8 cellular contexts compared by ENCODE assay signal in the genomic region with DNA sequence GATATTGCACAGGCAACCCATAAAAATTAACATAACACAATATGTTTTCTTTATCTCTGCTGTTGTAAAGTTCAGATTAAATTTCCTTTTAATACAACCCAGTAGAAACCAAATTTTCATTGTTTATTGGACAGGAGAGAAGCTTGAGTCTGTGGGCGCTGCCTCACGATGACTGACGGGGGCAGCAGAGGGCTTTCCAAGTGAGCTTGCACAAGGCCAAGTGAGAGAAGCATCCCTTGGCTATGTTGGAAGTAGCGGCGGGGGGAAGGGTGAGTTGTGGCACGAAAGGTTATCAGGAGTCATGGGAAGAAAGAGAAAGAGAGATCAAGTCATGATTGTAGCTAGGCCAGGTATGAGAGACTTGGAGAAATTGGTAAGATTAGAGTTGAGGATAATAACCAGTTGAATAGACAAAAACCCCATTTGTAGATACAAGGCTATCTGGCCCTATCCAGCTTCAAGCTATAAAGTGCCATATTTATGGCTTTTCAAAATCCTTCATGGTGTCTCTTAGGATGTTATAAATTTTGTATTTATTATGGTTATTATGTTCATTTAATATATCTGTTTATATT.
A peak's percentile ranks its signal among the peaks of the same experiment; 100 is the strongest.
DNase-seq lines count a peak whose midpoint lies in the region; ATAC-seq, FAIRE-seq and TF ChIP-seq lines count a peak whose summit lies in the region.

No MANE protein-coding gene starts in this region.

- no peak overlapping the region for H3K4me3 ChIP-seq in bronchial epithelial cell (ENCODE audit: low read depth, low read length)

- peak; percentile 79 for TF ChIP-seq CTCF in bronchial epithelial cell (IDR thresholded peaks at IDR 0.05; ENCODE audit: insufficient read depth, low read length, severe bottlenecking)

- no peaks in the 10 kb centered on the region for H3K27me3 ChIP-seq in bronchial epithelial cell (ENCODE audit: control insufficient read depth, insufficient read depth, low read length)

- DNase-seq in AG08396 (ENCODE audit: low spot score), result peak; percentile 11
- no peak for DNase-seq in GM12892 (ENCODE audit: insufficient read length)
- DNase-seq in NCI-H526 (lab: John Stamatoyannopoulos, UW), result peak; percentile 61 to 85
- DNase-seq in bronchial epithelial cell (ENCODE audit: low read depth), result peak; percentile 55
- peak; percentile 71 for DNase-seq in kidney tubule cell (ENCODE audit: low spot score)
- peak; percentile 15 for DNase-seq in stromal cell of bone marrow (ENCODE audit: low read depth)
- no peak for DNase-seq in central memory CD4-positive, alpha-beta T cell

- H3K36me3 ChIP-seq in bronchial epithelial cell (ENCODE audit: control insufficient read depth, insufficient read depth, low read length), result no peaks in the 10 kb centered on the region

- peak; percentile 36 for FAIRE-seq in GM12892 (lab: Jason Lieb, UNC)
- FAIRE-seq in bronchial epithelial cell (lab: Jason Lieb, UNC), result no peak

- no peak for TF ChIP-seq POLR2A in GM12892 (IDR thresholded peaks at IDR 0.05; ENCODE audit: low read depth, low read length)

- ATAC-seq in HG03039 (IDR thresholded peaks at IDR 0.05; ENCODE audit: unreplicated experiment), result peak; percentile 85

Comparison
In these comparisons a context has a peak if more than half of its experiments do, and no peak if none do; other contexts are left out.
1. DNase-seq: peak in AG08396 (single experiment), NCI-H526 (2 of 2), bronchial epithelial cell (single experiment), kidney tubule cell (single experiment) and stromal cell of bone marrow (single experiment); none in GM12892 (single experiment) and central memory CD4-positive, alpha-beta T cell (single experiment).